In genomic region chr5:93830893-93831292, GRCh38 we compare ENCODE assay signal across 23 cellular contexts.
"Had no signal": no experiment of that assay in that cellular context is flagged by ENCODE, and none has a peak within 500 bp of the region (broad histone marks: within the 10 kb centered on the region; RNA-seq: fewer than 3 reads in every experiment).

No MANE protein-coding gene starts in this region.

- H3K27ac ChIP-seq: cardiac muscle cell, Peyer's patch had no signal

- ATAC-seq: activated CD4-positive, alpha-beta T cell treated with anti-CD3 and anti-CD28 coated beads for 36 hours; activated CD4-positive, CD25-positive, alpha-beta regulatory T cell treated with anti-CD3 and anti-CD28 coated beads, Interleukin-2, amount 50 U/mL, for 24 hours; activated CD8-positive, alpha-beta T cell treated with anti-CD3 and anti-CD28 coated beads, Interleukin-2, amount 10 ng/mL, durations not matched to agents 7 days and 5 days; activated naive CD8-positive, alpha-beta T cell treated with anti-CD3 and anti-CD28 coated beads, Interleukin-2, amount 50 U/mL, for 24 hours; activated T-cell treated with anti-CD3 and anti-CD28 coated beads, Interleukin-2, amount 50 U/mL, for 4 hours; T-cell; T-helper 17 cell; WTC11 had no signal

- H3K4me3 ChIP-seq: cardiac muscle cell, Peyer's patch had no signal

- H3K36me3 ChIP-seq: cardiac muscle cell, Peyer's patch had no signal

- H3K4me1 ChIP-seq: Peyer's patch had no signal

- H3K27me3 ChIP-seq: cardiac muscle cell, Peyer's patch had no signal

- DNase-seq: activated CD4-positive, alpha-beta T cell treated with anti-CD3 and anti-CD28 coated beads for 36 hours; activated CD4-positive, alpha-beta T cell treated with anti-CD3 and anti-CD28 coated beads, Interleukin-2, amount 10 ng/mL, durations not matched to agents 7 days and 5 days; activated CD4-positive, alpha-beta T cell treated with anti-CD3 and anti-CD28 coated beads, Interleukin-2, amount 50 U/mL, for 48 hours; activated CD8-positive, alpha-beta T cell treated with anti-CD3 and anti-CD28 coated beads, Interleukin-2, amount 10 ng/mL, durations not matched to agents 7 days and 5 days; activated gamma-delta T cell treated with Interleukin-2 at 50 U/mL for 16 hours; activated naive CD4-positive, alpha-beta T cell treated with anti-CD3 and anti-CD28 coated beads for 36 hours; activated naive CD8-positive, alpha-beta T cell treated with anti-CD3 and anti-CD28 coated beads, Interleukin-2, amount 50 U/mL, for 24 hours; activated T-cell treated with anti-CD3 and anti-CD28 coated beads, Interleukin-2, amount 50 U/mL, for 4 hours; anterior cingulate cortex; NCI-H1105; NCI-H1417 treated with DMSO at 0.1 percent for 48 hours; NCI-H187 treated with DMSO at 0.1 percent for 48 hours; NCI-H2081; NCI-H446 treated with DMSO at 0.1 percent for 48 hours; NCI-H524; Peyer's patch; RPMI8226; SHP77 treated with DMSO at 0.1 percent for 48 hours; T-cell; T-helper 17 cell had no signal

- H3K9me3 ChIP-seq: Peyer's patch had no signal
